ENCODE assay signal across 13 cellular contexts in genomic region chr1:19462781-19463180, GRCh38. TPM values are rescaled to one million over a fixed set of nuclear protein-coding genes. Genes with fewer than 3 reads are reported as not detected.
DNase-seq lines count a peak whose midpoint lies in the region; ATAC-seq and TF ChIP-seq lines count a peak whose summit lies in the region.
"Had no signal": no experiment of that assay in that cellular context is flagged by ENCODE, and none has a peak within 500 bp of the region (broad histone marks: within the 10 kb centered on the region; RNA-seq: fewer than 3 reads in every experiment).

No MANE protein-coding gene starts in this region.

- no peaks in the 10 kb centered on the region for H3K9me3 Mint-ChIP-seq in CD4-positive, alpha-beta T cell
- no peaks in the 10 kb centered on the region for H3K9me3 Mint-ChIP-seq in H9
- peaks cover 4% of the 10 kb centered on the region for H3K9me3 Mint-ChIP-seq in activated naive CD8-positive, alpha-beta T cell treated with anti-CD3 and anti-CD28 coated beads for 36 hours
- no peaks in the 10 kb centered on the region for H3K9me3 Mint-ChIP-seq in naive thymus-derived CD8-positive, alpha-beta T cell

- no peaks in the 10 kb centered on the region for H3K23me2 ChIP-seq in H9 (ENCODE audit: insufficient read length, low read depth, low read length, poor library complexity, severe bottlenecking)

- H3K23ac ChIP-seq in H9 (ENCODE audit: insufficient read length, low read depth, low read length) = no peak overlapping the region

- H3T11ph ChIP-seq in H9 (ENCODE audit: low read length) = no peak overlapping the region

- no peak overlapping the region for H3K18ac ChIP-seq in H9 (ENCODE audit: insufficient read length, low read depth, low read length)

- H2AFZ ChIP-seq in H9 (ENCODE audit: low read length) = no peak overlapping the region

- POLR2A ChIA-PET in CD4-positive, alpha-beta T cell (lab: Charles Lee) = interaction anchor here (0.9 to 15.6 kb wide), 13 partner anchors 8 to 138 kb away, joined by 3 to 442 read pairs (median 5); partner anchors contain the start of gene CAPZB
- POLR2A ChIA-PET in naive thymus-derived CD8-positive, alpha-beta T cell (lab: Charles Lee) = interaction anchor here (0.8 to 26.9 kb wide), 9 partner anchors 11 to 135 kb away, joined by 3 to 808 read pairs (median 5); partner anchors contain the start of gene CAPZB

- peak overlapping the region; percentile 51 for H3K4me2 ChIP-seq in H9 (ENCODE audit: insufficient read depth, insufficient read length, low read length)

- no peak overlapping the region for H2BK120ac ChIP-seq in H9 (ENCODE audit: low read depth, low read length, poor library complexity, severe bottlenecking)

- H3K79me2 ChIP-seq in H9 (ENCODE audit: insufficient read depth, low read length) = peaks cover 51% of the 10 kb centered on the region

- intact Hi-C loops in CD4-positive, alpha-beta T cell (cut with DNase I, micrococcal nuclease) = loop anchor here in 1 of 2 experiments (1.0 to 2.0 kb wide), 5 partner anchors 14 to 135 kb away; no protein-coding TSS in a partner anchor

- H3K27me3 Mint-ChIP-seq in CD4-positive, alpha-beta T cell = no peaks in the 10 kb centered on the region
- H3K27me3 Mint-ChIP-seq in H9 (ENCODE audit: low read depth) = no peaks in the 10 kb centered on the region
- H3K27me3 Mint-ChIP-seq in activated naive CD8-positive, alpha-beta T cell treated with anti-CD3 and anti-CD28 coated beads for 36 hours = no peaks in the 10 kb centered on the region
- no peaks in the 10 kb centered on the region for H3K27me3 Mint-ChIP-seq in naive thymus-derived CD8-positive, alpha-beta T cell

- H3K27ac ChIP-seq in CD4-positive, alpha-beta T cell (ENCODE audit: low read depth, low read length) = peak overlapping the region; percentile 93
- H3K27ac ChIP-seq in H9 (ENCODE audit: insufficient read length, low read depth, low read length) = no peak overlapping the region
- H3K27ac ChIP-seq: SJCRH30 had no signal

- no peak overlapping the region for H4K8ac ChIP-seq in H9 (replicated peaks; ENCODE audit: insufficient read length, low read depth, low read length)

- no peak overlapping the region for H2BK12ac ChIP-seq in H9 (ENCODE audit: insufficient read length, low read depth, low read length)

- H4K5ac ChIP-seq in H9 (ENCODE audit: insufficient read length, low read depth, low read length) = no peak overlapping the region

- peaks cover 7% of the 10 kb centered on the region for H3K79me1 ChIP-seq in H9 (ENCODE audit: insufficient read depth, low read depth, low read length, poor library complexity, severe bottlenecking)

- DNase-seq in CD4-positive, alpha-beta T cell = no peak
- no peak for DNase-seq in H9
- no peak for DNase-seq in activated naive CD8-positive, alpha-beta T cell treated with anti-CD3 and anti-CD28 coated beads for 36 hours
- no peak for DNase-seq in naive thymus-derived CD8-positive, alpha-beta T cell
- DNase-seq in RKO (ENCODE audit: low spot score) = no peak
- DNase-seq in RPMI8226 = no peak
- DNase-seq in NCI-H187 treated with DMSO at 0.1 percent for 48 hours (lab: John Stamatoyannopoulos, UW) = no peak
- DNase-seq: activated CD4-positive, alpha-beta T cell treated with anti-CD3 and anti-CD28 coated beads, Interleukin-2, amount 50 U/mL, for 48 hours; COR-L47; NCI-H1092; NCI-H524 treated with DMSO at 0.1 percent for 48 hours; SJCRH30 had no signal

- no peaks in the 10 kb centered on the region for H3K9me3 ChIP-seq in CD4-positive, alpha-beta T cell (ENCODE audit: control insufficient read depth, low read length)
- no peaks in the 10 kb centered on the region for H3K9me3 ChIP-seq in H9 (ENCODE audit: control insufficient read depth, low read depth, low read length)
- H3K9me3 ChIP-seq: SJCRH30 had no signal

- H3K4me3 Mint-ChIP-seq in CD4-positive, alpha-beta T cell = peak overlapping the region; percentile 81
- peak overlapping the region in 1 of 2 experiments; percentile 71; a peak in 3 of 5 replicates for H3K4me3 Mint-ChIP-seq in H9
- H3K4me3 Mint-ChIP-seq in activated naive CD8-positive, alpha-beta T cell treated with anti-CD3 and anti-CD28 coated beads for 36 hours = peak overlapping the region; percentile 46
- H3K4me3 Mint-ChIP-seq in naive thymus-derived CD8-positive, alpha-beta T cell = peak overlapping the region; percentile 68 to 90 (median 84)

- H4K20me1 ChIP-seq in H9 (ENCODE audit: control insufficient read depth, insufficient read depth, insufficient read length) = no peaks in the 10 kb centered on the region

- no peak overlapping the region for H4K91ac ChIP-seq in H9 (ENCODE audit: insufficient read length, low read depth, low read length)

- peak; percentile 1 for ATAC-seq in CD4-positive, alpha-beta T cell (ENCODE audit: poor library complexity)
- ATAC-seq in naive thymus-derived CD8-positive, alpha-beta T cell = no peak
- ATAC-seq in HG03039 (IDR thresholded peaks at IDR 0.05; ENCODE audit: unreplicated experiment) = no peak

- H3K9ac ChIP-seq in H9 (ENCODE audit: extremely low read depth, insufficient read length, low read length) = no peak overlapping the region

- H3K4me1 Mint-ChIP-seq in CD4-positive, alpha-beta T cell (ENCODE audit: low read depth) = peaks cover 88% of the 10 kb centered on the region
- peaks cover 58 to 61% of the 10 kb centered on the region in 2 experiments for H3K4me1 Mint-ChIP-seq in H9
- H3K4me1 Mint-ChIP-seq in activated naive CD8-positive, alpha-beta T cell treated with anti-CD3 and anti-CD28 coated beads for 36 hours = peaks cover 84% of the 10 kb centered on the region
- H3K4me1 Mint-ChIP-seq in naive thymus-derived CD8-positive, alpha-beta T cell = peaks cover 33 to 95% (median 90%) of the 10 kb centered on the region in 4 donors

- CTCF ChIA-PET in CD4-positive, alpha-beta T cell (lab: Charles Lee) = interaction anchor here (1.2 to 1.6 kb wide), 2 partner anchors 17 to 25 kb away, joined by 4 to 5 read pairs; no protein-coding TSS in a partner anchor

- H2BK5ac ChIP-seq in H9 (ENCODE audit: insufficient read length, low read length) = no peak overlapping the region

- no peak overlapping the region for H3K14ac ChIP-seq in H9 (ENCODE audit: insufficient read depth, low read length)

- H3K27me3 ChIP-seq in CD4-positive, alpha-beta T cell (ENCODE audit: control insufficient read depth, insufficient read depth, low read length) = no peaks in the 10 kb centered on the region
- no peaks in the 10 kb centered on the region for H3K27me3 ChIP-seq in H9 (ENCODE audit: insufficient read depth, low read length)
- H3K27me3 ChIP-seq: SJCRH30 had no signal

- H2AK5ac ChIP-seq in H9 (ENCODE audit: insufficient read length, low read length) = no peak overlapping the region

- no peak overlapping the region for H3K4ac ChIP-seq in H9 (ENCODE audit: low read depth, low read length)

- no peak overlapping the region for H2BK15ac ChIP-seq in H9 (ENCODE audit: low read depth, low read length)

- H2BK20ac ChIP-seq in H9 (ENCODE audit: low read depth, low read length, poor library complexity, severe bottlenecking) = no peak overlapping the region

- TF ChIP-seq CTCF in CD4-positive, alpha-beta T cell (IDR thresholded peaks at IDR 0.05) = no peak
- no peak for TF ChIP-seq CTCF in H9 (conservative IDR thresholded peaks at IDR 0.05)

- WGBS in H9 (ENCODE audit: extremely low coverage, insufficient read length, low lambda C conversion rate) = no CpG with 5 or more reads among the region's 4 CpGs

- peaks cover 27% of the 10 kb centered on the region for H3K36me3 Mint-ChIP-seq in CD4-positive, alpha-beta T cell (ENCODE audit: low read depth)
- H3K36me3 Mint-ChIP-seq in H9 (ENCODE audit: insufficient read depth in 1 of 3, low read depth in 3 of 3) = peaks cover 9 to 18% (median 11%) of the 10 kb centered on the region in 3 experiments; a peak in 6 of 7 replicates
- H3K36me3 Mint-ChIP-seq in activated naive CD8-positive, alpha-beta T cell treated with anti-CD3 and anti-CD28 coated beads for 36 hours = peaks cover 41% of the 10 kb centered on the region
- peaks cover 0 to 11% (median 7%) of the 10 kb centered on the region in 3 donors for H3K36me3 Mint-ChIP-seq in naive thymus-derived CD8-positive, alpha-beta T cell

- H3K4me1 ChIP-seq in H9 (ENCODE audit: insufficient read depth, low read length) = peaks cover 21% of the 10 kb centered on the region

- peak overlapping the region; percentile 86 for H3K27ac Mint-ChIP-seq in CD4-positive, alpha-beta T cell
- H3K27ac Mint-ChIP-seq in H9 = no peak overlapping the region
- peak overlapping the region; percentile 83 for H3K27ac Mint-ChIP-seq in activated naive CD8-positive, alpha-beta T cell treated with anti-CD3 and anti-CD28 coated beads for 36 hours
- H3K27ac Mint-ChIP-seq in naive thymus-derived CD8-positive, alpha-beta T cell = peak overlapping the region; percentile 92 to 98 (median 96)

- no peak overlapping the region for H3K56ac ChIP-seq in H9 (ENCODE audit: insufficient read length, low read depth, low read length)

RNA-seq across cellular contexts. Expression of gene CAPZB, which starts 22.6 kb away (rescaled TPM):
- 100 to 1,000 TPM; 168 to 173 TPM for total RNA-seq in CD4-positive, alpha-beta T cell
- total RNA-seq in H9 (2021) = 343 and 348 TPM in 2 replicates
- 100 to 1,000 TPM; 324 to 332 TPM for total RNA-seq in activated naive CD8-positive, alpha-beta T cell treated with anti-CD3 and anti-CD28 coated beads for 36 hours
- total RNA-seq in naive thymus-derived CD8-positive, alpha-beta T cell = 100 to 1,000 TPM; 268 to 289 TPM
- polyA plus RNA-seq in naive thymus-derived CD8-positive, alpha-beta T cell = 100 to 1,000 TPM; 475 to 592 (median 562) TPM

Comparison
In these comparisons a context has a peak if more than half of its experiments do, and no peak if none do; other contexts are left out.
1. H3K27ac Mint-ChIP-seq: peak in CD4-positive, alpha-beta T cell (single experiment), activated naive CD8-positive, alpha-beta T cell treated with anti-CD3 and anti-CD28 coated beads for 36 hours (single experiment) and naive thymus-derived CD8-positive, alpha-beta T cell (10 of 10); none in H9 (0 of 3).